ENCODE assay signal across 8 cellular contexts in the genomic region with DNA sequence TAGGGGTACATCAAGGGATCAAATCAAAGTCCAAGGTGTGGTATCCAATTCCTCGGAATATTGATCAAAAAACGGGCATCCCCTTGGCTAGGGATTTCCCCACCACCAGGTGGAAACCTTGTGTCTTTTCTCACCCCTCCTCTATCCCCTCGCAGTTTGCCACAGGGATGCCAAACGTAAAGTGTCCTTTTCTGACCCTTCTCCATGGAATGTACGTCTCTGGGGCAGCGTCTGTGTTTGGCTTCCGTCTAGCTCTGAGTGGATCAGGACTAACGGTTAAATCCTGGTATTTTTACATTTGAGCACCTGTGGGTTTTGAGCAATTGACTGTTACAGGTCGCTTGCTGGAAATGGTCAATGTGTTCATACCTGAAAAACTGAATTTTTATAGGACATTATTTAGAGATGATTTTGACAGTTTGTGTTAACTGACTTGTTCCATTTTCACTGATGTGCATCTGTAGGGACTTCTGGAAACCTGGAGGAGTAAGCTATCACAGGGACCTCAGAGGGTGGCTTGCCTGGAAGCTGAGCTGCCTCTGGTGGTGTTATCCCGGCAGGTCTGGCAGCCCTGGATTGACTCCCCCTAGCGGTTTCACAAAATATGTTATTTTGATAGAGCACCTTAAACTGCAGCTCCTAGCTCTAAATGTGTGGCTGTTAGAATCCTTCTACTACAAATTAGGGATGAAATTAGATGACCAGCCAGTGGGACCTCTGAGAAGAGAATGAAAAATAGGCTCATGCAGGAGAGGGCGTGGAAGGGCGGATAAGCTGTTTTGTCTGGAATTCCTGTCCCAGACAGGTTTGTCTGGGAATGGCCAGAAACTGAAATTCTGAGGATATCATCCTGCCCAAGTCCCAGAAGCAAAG. TPM values are rescaled to one million over a fixed set of nuclear protein-coding genes. Genes with fewer than 3 reads are reported as not detected.
A peak's percentile ranks its signal among the peaks of the same experiment; 100 is the strongest.
DNase-seq lines count a peak whose midpoint lies in the region; ATAC-seq lines count a peak whose summit lies in the region.

No MANE protein-coding gene starts in this region.

- no peaks in the 10 kb centered on the region for H3K36me3 ChIP-seq in CD4-positive, CD25-positive, alpha-beta regulatory T cell (ENCODE audit: control insufficient read depth, insufficient read depth, low read length)
- H3K36me3 ChIP-seq in effector memory CD4-positive, alpha-beta T cell (ENCODE audit: control insufficient read depth, insufficient read depth, low read length): no peaks in the 10 kb centered on the region

- intact Hi-C loops in activated CD4-positive, alpha-beta T cell treated with anti-CD3 and anti-CD28 coated beads for 36 hours (cut with DNase I, micrococcal nuclease): loop anchor here (1.0 to 10.0 kb wide), 16 partner anchors 8 to 865 kb away; partner anchors contain the start of genes ELF2 (in 2 of the 2), SETD7 (in 2 of the 2), ELMOD2 (in 1 of the 2) and MAML3 (in 1 of the 2)

- H3K27ac ChIP-seq in CD4-positive, CD25-positive, alpha-beta regulatory T cell (ENCODE audit: insufficient read depth, low read length, poor library complexity, severe bottlenecking): peak overlapping the region; percentile 68
- H3K27ac ChIP-seq in effector memory CD4-positive, alpha-beta T cell (ENCODE audit: insufficient read depth, low read length, poor library complexity, severe bottlenecking): no peak overlapping the region
- H3K27ac ChIP-seq in temporal lobe (ENCODE audit: low read depth, low read length): peak overlapping the region; percentile 27

- H3K4me3 Mint-ChIP-seq in CD4-positive, CD25-positive, alpha-beta regulatory T cell: peak overlapping the region; percentile 7 to 90 (median 74)
- peak overlapping the region; percentile 57 for H3K4me3 Mint-ChIP-seq in activated CD4-positive, alpha-beta T cell treated with anti-CD3 and anti-CD28 coated beads for 36 hours
- no peak overlapping the region for H3K4me3 Mint-ChIP-seq in memory B cell

- no peaks in the 10 kb centered on the region for H3K9me3 ChIP-seq in CD4-positive, CD25-positive, alpha-beta regulatory T cell (ENCODE audit: control insufficient read depth in 2 of 2, low read length in 2 of 2)
- H3K9me3 ChIP-seq in effector memory CD4-positive, alpha-beta T cell (ENCODE audit: control insufficient read depth, low read length): no peaks in the 10 kb centered on the region

- no peaks in the 10 kb centered on the region for H3K9me3 Mint-ChIP-seq in CD4-positive, CD25-positive, alpha-beta regulatory T cell
- H3K9me3 Mint-ChIP-seq in activated CD4-positive, alpha-beta T cell treated with anti-CD3 and anti-CD28 coated beads for 36 hours (ENCODE audit: low read depth): no peaks in the 10 kb centered on the region
- H3K9me3 Mint-ChIP-seq in memory B cell: no peaks in the 10 kb centered on the region

- no peaks in the 10 kb centered on the region for H3K27me3 ChIP-seq in CD4-positive, CD25-positive, alpha-beta regulatory T cell (ENCODE audit: control insufficient read depth, insufficient read depth, low read length)
- no peaks in the 10 kb centered on the region for H3K27me3 ChIP-seq in effector memory CD4-positive, alpha-beta T cell (replicated peaks; ENCODE audit: control insufficient read depth, insufficient read depth, low read length, poor library complexity, severe bottlenecking)

- H3K27ac Mint-ChIP-seq in CD4-positive, CD25-positive, alpha-beta regulatory T cell: peak overlapping the region; percentile 92 to 99 (median 93)
- H3K27ac Mint-ChIP-seq in activated CD4-positive, alpha-beta T cell treated with anti-CD3 and anti-CD28 coated beads for 36 hours: peak overlapping the region; percentile 99
- H3K27ac Mint-ChIP-seq in memory B cell: no peak overlapping the region

- peak; percentile 20 to 75 (median 63) for DNase-seq in CD4-positive, CD25-positive, alpha-beta regulatory T cell
- DNase-seq in GM19240 (ENCODE audit: insufficient read length, low spot score) (peak; percentile 22), NCI-H345 treated with DMSO at 0.1 percent for 48 hours (lab: John Stamatoyannopoulos, UW; ENCODE audit: unreplicated experiment) (peak; percentile 78), memory B cell (ENCODE audit: low spot score in 2 of 2) (peak; percentile 22 to 66)
- peak; percentile 73 for DNase-seq in activated CD4-positive, alpha-beta T cell treated with anti-CD3 and anti-CD28 coated beads for 36 hours
- peak; percentile 13 to 25 (median 14) for DNase-seq in effector memory CD4-positive, alpha-beta T cell

- peak overlapping the region; percentile 71 for H3K4me3 ChIP-seq in CD4-positive, CD25-positive, alpha-beta regulatory T cell (ENCODE audit: low read depth, low read length)
- no peak overlapping the region for H3K4me3 ChIP-seq in effector memory CD4-positive, alpha-beta T cell (ENCODE audit: insufficient read depth, low read depth, low read length, poor library complexity, severe bottlenecking)

- POLR2A ChIA-PET in activated CD4-positive, alpha-beta T cell treated with anti-CD3 and anti-CD28 coated beads for 36 hours (lab: Charles Lee): interaction anchor here (0.6 to 1.6 kb wide), 4 partner anchors 11 to 354 kb away, joined by 3 to 4 read pairs (median 3); no protein-coding TSS in a partner anchor

- H3K36me3 Mint-ChIP-seq in CD4-positive, CD25-positive, alpha-beta regulatory T cell: no peaks in the 10 kb centered on the region
- H3K36me3 Mint-ChIP-seq in activated CD4-positive, alpha-beta T cell treated with anti-CD3 and anti-CD28 coated beads for 36 hours (ENCODE audit: low read depth): no peaks in the 10 kb centered on the region
- no peaks in the 10 kb centered on the region for H3K36me3 Mint-ChIP-seq in memory B cell

- H3K27me3 Mint-ChIP-seq in CD4-positive, CD25-positive, alpha-beta regulatory T cell: no peaks in the 10 kb centered on the region
- no peaks in the 10 kb centered on the region for H3K27me3 Mint-ChIP-seq in activated CD4-positive, alpha-beta T cell treated with anti-CD3 and anti-CD28 coated beads for 36 hours
- H3K27me3 Mint-ChIP-seq in memory B cell: peaks cover 19% of the 10 kb centered on the region

- CTCF ChIA-PET in activated CD4-positive, alpha-beta T cell treated with anti-CD3 and anti-CD28 coated beads for 36 hours (lab: Charles Lee): interaction anchor here (0.6 to 4.2 kb wide), 36 partner anchors 9 to 927 kb away, joined by 3 to 32 read pairs (median 4); partner anchors contain the start of genes ELMOD2, MGST2 and SETD7

- H3K4me1 ChIP-seq in CD4-positive, CD25-positive, alpha-beta regulatory T cell (ENCODE audit: control insufficient read depth, insufficient read depth, low read length, poor library complexity, severe bottlenecking): peaks cover 22% of the 10 kb centered on the region
- H3K4me1 ChIP-seq in effector memory CD4-positive, alpha-beta T cell (ENCODE audit: control insufficient read depth, insufficient read depth, low read length, poor library complexity, severe bottlenecking): peaks cover 17% of the 10 kb centered on the region

- H3K4me1 Mint-ChIP-seq in CD4-positive, CD25-positive, alpha-beta regulatory T cell: peaks cover 12 to 35% (median 30%) of the 10 kb centered on the region in 4 donors
- H3K4me1 Mint-ChIP-seq in activated CD4-positive, alpha-beta T cell treated with anti-CD3 and anti-CD28 coated beads for 36 hours: peaks cover 24% of the 10 kb centered on the region
- peaks cover 8% of the 10 kb centered on the region for H3K4me1 Mint-ChIP-seq in memory B cell

- peak in 1 of 2 donors; percentile 33 for ATAC-seq in CD4-positive, CD25-positive, alpha-beta regulatory T cell (ENCODE audit: low read depth in 2 of 2)
- ATAC-seq in HG03354 (IDR thresholded peaks at IDR 0.05; ENCODE audit: poor library complexity, severe bottlenecking, unreplicated experiment) (peak; percentile 83), memory B cell (ENCODE audit: low read depth) (peak; percentile 89)
- peak; percentile 48 for ATAC-seq in activated CD4-positive, alpha-beta T cell treated with anti-CD3 and anti-CD28 coated beads for 36 hours

RNA-seq across cellular contexts. Expression of gene MGST2, which starts 8.8 kb away (rescaled TPM):
- total RNA-seq in CD4-positive, CD25-positive, alpha-beta regulatory T cell: 12.3 TPM
- polyA plus RNA-seq in CD4-positive, CD25-positive, alpha-beta regulatory T cell: 10 to 100 TPM; 33.1 to 64.9 (median 46.4) TPM
- 10 to 100 TPM; 28.9 to 32.8 TPM for total RNA-seq in activated CD4-positive, alpha-beta T cell treated with anti-CD3 and anti-CD28 coated beads for 36 hours
- 4.2 TPM for total RNA-seq in temporal lobe

Comparison
In these comparisons a context has a peak if more than half of its experiments do, and no peak if none do; other contexts are left out.
1. DNase-seq: peak in every context shown above with its lines; median percentile 78 in NCI-H345 treated with DMSO at 0.1 percent for 48 hours; 73 in activated CD4-positive, alpha-beta T cell treated with anti-CD3 and anti-CD28 coated beads for 36 hours; 63 in CD4-positive, CD25-positive, alpha-beta regulatory T cell; 44 in memory B cell; 22 in GM19240; 14 in effector memory CD4-positive, alpha-beta T cell.